22 cellular contexts compared by ENCODE assay signal in the genomic region with DNA sequence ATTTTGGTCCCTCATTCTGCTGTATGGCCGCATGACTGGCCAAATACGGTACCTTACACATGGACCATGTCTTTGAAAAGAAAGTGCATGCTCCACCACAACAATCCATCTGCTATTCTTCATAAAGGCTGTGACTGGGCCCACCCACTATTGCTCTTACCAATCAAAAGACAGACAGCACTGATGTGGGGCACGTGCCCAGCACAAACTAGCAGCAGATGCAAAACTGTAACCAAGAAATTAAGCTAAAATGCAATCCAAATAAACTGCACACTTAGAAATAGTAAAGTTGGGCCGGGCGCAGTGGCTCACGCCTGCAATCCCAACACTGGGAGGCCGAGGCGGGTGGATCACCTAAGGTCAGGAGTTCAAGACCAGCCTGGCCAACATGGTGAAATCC. TPM values are rescaled to one million over a fixed set of nuclear protein-coding genes. Genes with fewer than 3 reads are reported as not detected.
A peak's percentile ranks its signal among the peaks of the same experiment; 100 is the strongest.
DNase-seq lines count a peak whose midpoint lies in the region; FAIRE-seq and TF ChIP-seq lines count a peak whose summit lies in the region.
"Had no signal": no experiment of that assay in that cellular context is flagged by ENCODE, and none has a peak within 500 bp of the region (broad histone marks: within the 10 kb centered on the region; RNA-seq: fewer than 3 reads in every experiment).

No MANE protein-coding gene starts in this region.

- H4K8ac ChIP-seq in H1 (ENCODE audit: extremely low read depth, insufficient read depth, low read length): no peak overlapping the region

- peaks cover 3 to 80% of the 10 kb centered on the region in 2 experiments; a peak in 3 of 4 replicates for H3K79me2 ChIP-seq in H1 (ENCODE audit: control insufficient read depth in 1 of 2, insufficient read depth in 2 of 2, low read length in 2 of 2)

- no peak overlapping the region for H3K56ac ChIP-seq in H1 (replicated peaks; ENCODE audit: insufficient read length, low read depth, low read length)

- FAIRE-seq in H1 (lab: Jason Lieb, UNC): no peak
- FAIRE-seq: A549, GM12891, GM19239, HTR-8/SVneo had no signal

- H3K27ac ChIP-seq in HUES6 (ENCODE audit: low read depth, low read length): peak overlapping the region; percentile 43
- peak overlapping the region; percentile 63 for H3K27ac ChIP-seq in H1 (ENCODE audit: low read depth, low read length)
- H3K27ac ChIP-seq in iPS-20b (ENCODE audit: low read length): peak overlapping the region; percentile 64
- H3K27ac ChIP-seq: 22Rv1, A549, GM23248 had no signal

- H3K27me3 ChIP-seq in HUES6 (ENCODE audit: control insufficient read depth, insufficient read depth, low read length) (no peaks in the 10 kb centered on the region), H1 (replicated peaks in 1 of 4; ENCODE audit: control insufficient read depth in 3 of 4, extremely low read depth in 1 of 4, insufficient read depth in 3 of 4, low read length in 3 of 4) (no peaks in the 10 kb centered on the region), iPS-20b (ENCODE audit: insufficient read depth, low read length) (no peaks in the 10 kb centered on the region)

- H3K36me3 Mint-ChIP-seq in activated CD4-positive, alpha-beta memory T cell treated with anti-CD3 and anti-CD28 coated beads for 36 hours: peaks cover 28% of the 10 kb centered on the region
- peaks cover 36% of the 10 kb centered on the region for H3K36me3 Mint-ChIP-seq in activated CD4-positive, alpha-beta memory T cell treated with anti-CD3 and anti-CD28 coated beads, Interleukin-2, amount 10 ng/mL, durations not matched to agents 7 days and 5 days (ENCODE audit: low read depth)

- peak overlapping the region; percentile 28 for H4K5ac ChIP-seq in H1 (ENCODE audit: insufficient read length, low read depth, low read length)

- no peak overlapping the region for H3K9ac ChIP-seq in HUES6 (ENCODE audit: low read length)
- no peak overlapping the region for H3K9ac ChIP-seq in H1 (replicated peaks in 1 of 4; ENCODE audit: extremely low read depth in 1 of 4, low read depth in 3 of 4, low read length in 3 of 4)
- H3K9ac ChIP-seq in iPS-20b (ENCODE audit: low read depth, low read length): no peak overlapping the region; the same call in 1 of the 2 replicates
- H3K9ac ChIP-seq: GM23248 had no signal

- no peak for TF ChIP-seq CTCF in H1 (IDR thresholded peaks at IDR 0.05; ENCODE audit: control extremely low read depth in 1 of 3, insufficient read depth in 1 of 3, low read depth in 1 of 3, low read length in 3 of 3)

- peaks cover 0 to 6% of the 10 kb centered on the region in 2 experiments for H4K20me1 ChIP-seq in H1 (replicated peaks in 1 of 2; ENCODE audit: control insufficient read depth in 1 of 2, insufficient read depth in 2 of 2, low read length in 2 of 2)

- DNase-seq in activated CD4-positive, alpha-beta memory T cell treated with anti-CD3 and anti-CD28 coated beads for 36 hours: no peak
- no peak for DNase-seq in activated CD4-positive, alpha-beta memory T cell treated with anti-CD3 and anti-CD28 coated beads, Interleukin-2, amount 10 ng/mL, durations not matched to agents 7 days and 5 days
- DNase-seq in H1 (ENCODE audit: low read depth in 1 of 2, low spot score in 2 of 2): no peak
- no peak for DNase-seq in stimulated activated CD4-positive, alpha-beta T cell treated with anti-CD3 and anti-CD28 coated beads, Interleukin-2, amount 100 ng/mL, for 24 hours
- no peak for DNase-seq in occipital lobe (lab: John Stamatoyannopoulos, UW)
- no peak for DNase-seq in NCI-H1694 treated with DMSO at 0.1 percent for 48 hours (lab: John Stamatoyannopoulos, UW)
- DNase-seq: AML-193; CD8-positive, alpha-beta T cell; COR-L47; DMS 273 treated with DMSO at 0.1 percent for 48 hours; DMS53; DND-41; EL; GM23248 had no signal

- H3K4me2 ChIP-seq in H1 (ENCODE audit: insufficient read depth in 1 of 2, low read depth in 2 of 2, low read length in 2 of 2): 0 out of 4 replicates have a peak overlapping the region, but pooled peaks of 1 of the 2 experiments have one; percentile 13
- H3K4me2 ChIP-seq: A549 had no signal

- H2BK120ac ChIP-seq in H1 (replicated peaks; ENCODE audit: low read depth, low read length): peak overlapping the region; percentile 67

- peaks cover 17% of the 10 kb centered on the region for H3K4me1 ChIP-seq in HUES6 (ENCODE audit: control insufficient read depth, insufficient read depth, low read length)
- peaks cover 3 to 15% (median 10%) of the 10 kb centered on the region in 4 experiments; a peak in 4 of 7 replicates for H3K4me1 ChIP-seq in H1 (replicated peaks in 1 of 4; ENCODE audit: control insufficient read depth in 3 of 4, insufficient read depth in 4 of 4, low read length in 3 of 4)
- H3K4me1 ChIP-seq in iPS-20b (ENCODE audit: insufficient read depth, low read length): peaks cover 15% of the 10 kb centered on the region; the same call in 1 of the 2 replicates
- H3K4me1 ChIP-seq: A549 had no signal

- peak overlapping the region; percentile 54; the same call in 1 of the 2 replicates for H2BK5ac ChIP-seq in H1 (ENCODE audit: low read depth, low read length)

- peaks cover 13% of the 10 kb centered on the region for H3K4me1 Mint-ChIP-seq in activated CD4-positive, alpha-beta memory T cell treated with anti-CD3 and anti-CD28 coated beads for 36 hours (ENCODE audit: low read depth)
- peaks cover 13% of the 10 kb centered on the region for H3K4me1 Mint-ChIP-seq in activated CD4-positive, alpha-beta memory T cell treated with anti-CD3 and anti-CD28 coated beads, Interleukin-2, amount 10 ng/mL, durations not matched to agents 7 days and 5 days

- peak overlapping the region; percentile 91; the same call in 1 of the 2 replicates for H2AK5ac ChIP-seq in H1 (ENCODE audit: low read depth, low read length)

- H3K36me3 ChIP-seq in HUES6 (ENCODE audit: control insufficient read depth, insufficient read depth, low read length): peaks cover 71% of the 10 kb centered on the region
- H3K36me3 ChIP-seq in H1 (ENCODE audit: control insufficient read depth in 2 of 4, insufficient read depth in 4 of 4, low read length in 3 of 4): peaks cover 3 to 34% (median 17%) of the 10 kb centered on the region in 4 experiments; a peak in 6 of 8 replicates
- peaks cover 75% of the 10 kb centered on the region for H3K36me3 ChIP-seq in iPS-20b (ENCODE audit: insufficient read depth, low read depth, low read length)

- H3K23me2 ChIP-seq in H1 (ENCODE audit: low read depth, low read length): no peaks in the 10 kb centered on the region

- no peak overlapping the region for H3K14ac ChIP-seq in H1 (ENCODE audit: insufficient read length)

- H3K4ac ChIP-seq in H1 (replicated peaks; ENCODE audit: insufficient read length, low read depth, low read length): peak overlapping the region; percentile 81

- H3K27ac Mint-ChIP-seq in activated CD4-positive, alpha-beta memory T cell treated with anti-CD3 and anti-CD28 coated beads for 36 hours: peak overlapping the region; percentile 30
- H3K27ac Mint-ChIP-seq in activated CD4-positive, alpha-beta memory T cell treated with anti-CD3 and anti-CD28 coated beads, Interleukin-2, amount 10 ng/mL, durations not matched to agents 7 days and 5 days: no peak overlapping the region

- no peaks in the 10 kb centered on the region for H3K27me3 Mint-ChIP-seq in activated CD4-positive, alpha-beta memory T cell treated with anti-CD3 and anti-CD28 coated beads for 36 hours
- no peaks in the 10 kb centered on the region for H3K27me3 Mint-ChIP-seq in activated CD4-positive, alpha-beta memory T cell treated with anti-CD3 and anti-CD28 coated beads, Interleukin-2, amount 10 ng/mL, durations not matched to agents 7 days and 5 days

- peaks cover 4% of the 10 kb centered on the region; the same call in 1 of the 2 replicates for H3K79me1 ChIP-seq in H1 (ENCODE audit: low read depth, low read length)

- peak overlapping the region; percentile 88 for H4K91ac ChIP-seq in H1 (replicated peaks; ENCODE audit: insufficient read length, low read length)

- H3K4me3 Mint-ChIP-seq in activated CD4-positive, alpha-beta memory T cell treated with anti-CD3 and anti-CD28 coated beads for 36 hours: no peak overlapping the region
- H3K4me3 Mint-ChIP-seq in activated CD4-positive, alpha-beta memory T cell treated with anti-CD3 and anti-CD28 coated beads, Interleukin-2, amount 10 ng/mL, durations not matched to agents 7 days and 5 days: no peak overlapping the region
- H3K4me3 Mint-ChIP-seq: CD14-positive monocyte; CD8-positive, alpha-beta T cell had no signal

- no peak for TF ChIP-seq POLR2A in H1 (IDR thresholded peaks at IDR 0.05; ENCODE audit: control extremely low read depth in 1 of 2, low read depth in 2 of 2, low read length in 2 of 2)

- no peak for TF ChIP-seq EP300 in H1 (IDR thresholded peaks at IDR 0.05; ENCODE audit: borderline replicate concordance in 1 of 2, low read depth in 2 of 2, low read length in 2 of 2)

- H2BK20ac ChIP-seq in H1 (ENCODE audit: low read length): peak overlapping the region; percentile 64; the same call in 1 of the 2 replicates

- peak overlapping the region; percentile 40; the same call in 1 of the 2 replicates for H3K18ac ChIP-seq in H1 (ENCODE audit: extremely low read depth, low read length)

- POLR2A ChIA-PET in activated CD4-positive, alpha-beta memory T cell treated with anti-CD3 and anti-CD28 coated beads for 36 hours (lab: Charles Lee): interaction anchor here (0.6 kb wide), 1 partner anchor 107 kb away, joined by 3 read pairs; no protein-coding TSS in a partner anchor
- POLR2A ChIA-PET in activated CD4-positive, alpha-beta memory T cell treated with anti-CD3 and anti-CD28 coated beads, Interleukin-2, amount 10 ng/mL, durations not matched to agents 7 days and 5 days (lab: Charles Lee): interaction anchor here (1.0 kb wide), 1 partner anchor 61 kb away, joined by 3 read pairs; no protein-coding TSS in a partner anchor
- POLR2A ChIA-PET in H1 (lab: Charles Lee; ENCODE audit: partially characterized antibody): interaction anchor here (0.9 to 2.3 kb wide), 6 partner anchors 10 to 161 kb away, joined by 3 to 14 read pairs (median 6); a partner anchor contains a TSS

- no peak overlapping the region for H2BK12ac ChIP-seq in H1 (ENCODE audit: low read depth, low read length)

- TF ChIP-seq RAD21 in H1 (IDR thresholded peaks at IDR 0.05 in 1 of 2, conservative IDR thresholded peaks at IDR 0.05 in 1 of 2; ENCODE audit: low read depth in 2 of 2, low read length in 2 of 2): no peak

- H3K9me3 ChIP-seq in HUES6 (ENCODE audit: control insufficient read depth, insufficient read depth, low read depth, low read length) (no peaks in the 10 kb centered on the region), H1 (ENCODE audit: insufficient read depth in 2 of 2, low read depth in 1 of 2, low read length in 1 of 2) (no peaks in the 10 kb centered on the region), iPS-20b (ENCODE audit: insufficient read depth, low read depth, low read length) (no peaks in the 10 kb centered on the region)
- H3K9me3 ChIP-seq: A549 had no signal

- CTCF ChIA-PET in activated CD4-positive, alpha-beta memory T cell treated with anti-CD3 and anti-CD28 coated beads for 36 hours (lab: Charles Lee): no interaction called here
- CTCF ChIA-PET in activated CD4-positive, alpha-beta memory T cell treated with anti-CD3 and anti-CD28 coated beads, Interleukin-2, amount 10 ng/mL, durations not matched to agents 7 days and 5 days (lab: Charles Lee): no interaction called here
- CTCF ChIA-PET in H1 (lab: Charles Lee; ENCODE audit: partially characterized antibody): interaction anchor here (0.6 to 0.9 kb wide), 2 partner anchors 89 to 707 kb away, joined by 3 read pairs; no protein-coding TSS in a partner anchor

- no peaks in the 10 kb centered on the region for H3K9me3 Mint-ChIP-seq in activated CD4-positive, alpha-beta memory T cell treated with anti-CD3 and anti-CD28 coated beads for 36 hours
- H3K9me3 Mint-ChIP-seq in activated CD4-positive, alpha-beta memory T cell treated with anti-CD3 and anti-CD28 coated beads, Interleukin-2, amount 10 ng/mL, durations not matched to agents 7 days and 5 days: no peaks in the 10 kb centered on the region
- H3K9me3 Mint-ChIP-seq: CD14-positive monocyte; CD8-positive, alpha-beta T cell had no signal

- no peak overlapping the region for H2AFZ ChIP-seq in H1 (ENCODE audit: low read length)
- H2AFZ ChIP-seq: GM23248 had no signal

- intact Hi-C loops in activated CD4-positive, alpha-beta memory T cell treated with anti-CD3 and anti-CD28 coated beads for 36 hours (cut with micrococcal nuclease): no loop called here

- H3K23ac ChIP-seq in H1 (ENCODE audit: insufficient read length): no peak overlapping the region

- WGBS in H1 (ENCODE audit: extremely low coverage in 1 of 2, insufficient coverage in 1 of 2, insufficient read length in 1 of 2, insufficient replicate concordance in 2 of 2, low coverage in 1 of 2, low lambda C conversion rate in 2 of 2, missing lambda C conversion rate in 1 of 2), 2 experiments: 89% methylated on average over 8 of the region's 8 CpGs; no CpG with 5 or more reads in 1 of the 2 experiments

- H3K4me3 ChIP-seq in HUES6 (ENCODE audit: low read depth, low read length) (no peak overlapping the region), H1 (ENCODE audit: extremely low read depth in 1 of 4, insufficient read depth in 2 of 4, low read depth in 3 of 4, low read length in 4 of 4) (no peak overlapping the region), iPS-20b (ENCODE audit: low read length) (no peak overlapping the region)
- H3K4me3 ChIP-seq: A549, GM23248 had no signal

- 0 out of 2 replicates have a peak overlapping the region, but pooled peaks have one; percentile 67 for H2BK15ac ChIP-seq in H1 (ENCODE audit: low read length)

RNA-seq across cellular contexts. Expression of a gene that starts 20.5 kb away (rescaled TPM):
- 10 to 100 TPM; 39.1 to 40.2 TPM for total RNA-seq in activated CD4-positive, alpha-beta memory T cell treated with anti-CD3 and anti-CD28 coated beads for 36 hours
- total RNA-seq in activated CD4-positive, alpha-beta memory T cell treated with anti-CD3 and anti-CD28 coated beads, Interleukin-2, amount 10 ng/mL, durations not matched to agents 7 days and 5 days: 10 to 100 TPM; 38.2 to 39.4 TPM
- total RNA-seq in H1 (2021; fragmentation: NEBNext Ultra II Directional; extraction: Animal tissue kit (Norgen Biotek cat#: 25700)): 175 and 179 TPM in 2 replicates
- 35.4 and 53.5 TPM in 2 replicates for polyA plus RNA-seq in H1 (2011; rRNA removed)
- 41.6 TPM for polyA plus RNA-seq in H1 (2011; cell fraction: cytosol; rRNA removed)
- polyA plus RNA-seq in H1 (2011; cell fraction: nucleus; rRNA removed): 97.2 TPM
- polyA plus RNA-seq in H1 (2012, experiment 1 of 2): 68.2 to 120 TPM (median 83.1 TPM) in 4 replicates
- 6.9 TPM for polyA plus RNA-seq in H1 (2012, experiment 2 of 2)
- 64.9 TPM for polyA plus RNA-seq in H1 (2013, experiment 1 of 2)
- polyA plus RNA-seq in H1 (2013, experiment 2 of 2): 55.1 TPM
- 88.8 and 110 TPM in 2 replicates for polyA minus RNA-seq in H1 (2011; rRNA and poly(A)+ RNA removed)
- polyA minus RNA-seq in H1 (2011; cell fraction: cytosol; rRNA and poly(A)+ RNA removed): 68.4 TPM
- 163 TPM for polyA minus RNA-seq in H1 (2011; cell fraction: nucleus; rRNA and poly(A)+ RNA removed)
- total RNA-seq in occipital lobe: 34.8 TPM

RNA-seq across cellular contexts. Expression of a gene that starts 30.6 kb away (rescaled TPM):
- total RNA-seq in activated CD4-positive, alpha-beta memory T cell treated with anti-CD3 and anti-CD28 coated beads for 36 hours: 10 to 100 TPM; 32.4 to 34.2 TPM
- 10 to 100 TPM; 37.5 to 39.0 TPM for total RNA-seq in activated CD4-positive, alpha-beta memory T cell treated with anti-CD3 and anti-CD28 coated beads, Interleukin-2, amount 10 ng/mL, durations not matched to agents 7 days and 5 days
- 31.5 and 32.1 TPM in 2 replicates for total RNA-seq in H1 (2021; fragmentation: NEBNext Ultra II Directional; extraction: Animal tissue kit (Norgen Biotek cat#: 25700))
- polyA plus RNA-seq in H1 (2011; rRNA removed): 4.4 and 6.9 TPM in 2 replicates
- polyA plus RNA-seq in H1 (2011; cell fraction: cytosol; rRNA removed): 8.8 TPM
- 8.8 TPM for polyA plus RNA-seq in H1 (2011; cell fraction: nucleus; rRNA removed)
- polyA plus RNA-seq in H1 (2012, experiment 1 of 2): 10.7 to 20.9 TPM (median 14.5 TPM) in 4 replicates
- polyA plus RNA-seq in H1 (2012, experiment 2 of 2): 1.0 TPM
- 20.2 TPM for polyA plus RNA-seq in H1 (2013, experiment 1 of 2)
- polyA plus RNA-seq in H1 (2013, experiment 2 of 2): 18.4 TPM
- 36.1 and 39.4 TPM in 2 replicates for polyA minus RNA-seq in H1 (2011; rRNA and poly(A)+ RNA removed)
- 16.6 TPM for polyA minus RNA-seq in H1 (2011; cell fraction: cytosol; rRNA and poly(A)+ RNA removed)
- polyA minus RNA-seq in H1 (2011; cell fraction: nucleus; rRNA and poly(A)+ RNA removed): 75.3 TPM
- 55.4 TPM for total RNA-seq in occipital lobe
